Comparison of ENCODE assay signal across 1 cellular context in the genomic region with DNA sequence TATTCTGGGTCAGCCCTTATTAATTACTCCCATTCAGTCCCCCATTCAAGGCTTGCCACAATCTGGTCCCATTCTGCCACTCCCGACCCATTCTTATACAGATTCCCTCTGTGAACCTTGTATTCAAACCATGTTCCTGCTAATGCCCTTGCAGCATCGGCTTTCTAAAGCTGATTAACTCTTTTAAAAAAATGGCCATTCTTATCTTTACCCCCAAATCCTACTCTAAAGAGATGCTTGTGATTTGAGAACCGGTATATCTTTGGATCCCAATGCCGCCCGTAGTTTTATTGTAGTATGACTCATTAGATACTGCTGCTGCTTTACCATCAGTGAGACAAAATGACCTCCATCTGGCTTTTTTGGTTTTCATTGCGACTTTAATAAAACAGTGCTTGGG.
TF ChIP-seq lines count a peak whose summit lies in the region.

No MANE protein-coding gene starts in this region.

TF ChIP-seq in GM23338, 12 proteins besides CTCF, POLR2A, EP300 and RAD21 (continued from another document):
- TF ChIP-seq, protein P1, sequence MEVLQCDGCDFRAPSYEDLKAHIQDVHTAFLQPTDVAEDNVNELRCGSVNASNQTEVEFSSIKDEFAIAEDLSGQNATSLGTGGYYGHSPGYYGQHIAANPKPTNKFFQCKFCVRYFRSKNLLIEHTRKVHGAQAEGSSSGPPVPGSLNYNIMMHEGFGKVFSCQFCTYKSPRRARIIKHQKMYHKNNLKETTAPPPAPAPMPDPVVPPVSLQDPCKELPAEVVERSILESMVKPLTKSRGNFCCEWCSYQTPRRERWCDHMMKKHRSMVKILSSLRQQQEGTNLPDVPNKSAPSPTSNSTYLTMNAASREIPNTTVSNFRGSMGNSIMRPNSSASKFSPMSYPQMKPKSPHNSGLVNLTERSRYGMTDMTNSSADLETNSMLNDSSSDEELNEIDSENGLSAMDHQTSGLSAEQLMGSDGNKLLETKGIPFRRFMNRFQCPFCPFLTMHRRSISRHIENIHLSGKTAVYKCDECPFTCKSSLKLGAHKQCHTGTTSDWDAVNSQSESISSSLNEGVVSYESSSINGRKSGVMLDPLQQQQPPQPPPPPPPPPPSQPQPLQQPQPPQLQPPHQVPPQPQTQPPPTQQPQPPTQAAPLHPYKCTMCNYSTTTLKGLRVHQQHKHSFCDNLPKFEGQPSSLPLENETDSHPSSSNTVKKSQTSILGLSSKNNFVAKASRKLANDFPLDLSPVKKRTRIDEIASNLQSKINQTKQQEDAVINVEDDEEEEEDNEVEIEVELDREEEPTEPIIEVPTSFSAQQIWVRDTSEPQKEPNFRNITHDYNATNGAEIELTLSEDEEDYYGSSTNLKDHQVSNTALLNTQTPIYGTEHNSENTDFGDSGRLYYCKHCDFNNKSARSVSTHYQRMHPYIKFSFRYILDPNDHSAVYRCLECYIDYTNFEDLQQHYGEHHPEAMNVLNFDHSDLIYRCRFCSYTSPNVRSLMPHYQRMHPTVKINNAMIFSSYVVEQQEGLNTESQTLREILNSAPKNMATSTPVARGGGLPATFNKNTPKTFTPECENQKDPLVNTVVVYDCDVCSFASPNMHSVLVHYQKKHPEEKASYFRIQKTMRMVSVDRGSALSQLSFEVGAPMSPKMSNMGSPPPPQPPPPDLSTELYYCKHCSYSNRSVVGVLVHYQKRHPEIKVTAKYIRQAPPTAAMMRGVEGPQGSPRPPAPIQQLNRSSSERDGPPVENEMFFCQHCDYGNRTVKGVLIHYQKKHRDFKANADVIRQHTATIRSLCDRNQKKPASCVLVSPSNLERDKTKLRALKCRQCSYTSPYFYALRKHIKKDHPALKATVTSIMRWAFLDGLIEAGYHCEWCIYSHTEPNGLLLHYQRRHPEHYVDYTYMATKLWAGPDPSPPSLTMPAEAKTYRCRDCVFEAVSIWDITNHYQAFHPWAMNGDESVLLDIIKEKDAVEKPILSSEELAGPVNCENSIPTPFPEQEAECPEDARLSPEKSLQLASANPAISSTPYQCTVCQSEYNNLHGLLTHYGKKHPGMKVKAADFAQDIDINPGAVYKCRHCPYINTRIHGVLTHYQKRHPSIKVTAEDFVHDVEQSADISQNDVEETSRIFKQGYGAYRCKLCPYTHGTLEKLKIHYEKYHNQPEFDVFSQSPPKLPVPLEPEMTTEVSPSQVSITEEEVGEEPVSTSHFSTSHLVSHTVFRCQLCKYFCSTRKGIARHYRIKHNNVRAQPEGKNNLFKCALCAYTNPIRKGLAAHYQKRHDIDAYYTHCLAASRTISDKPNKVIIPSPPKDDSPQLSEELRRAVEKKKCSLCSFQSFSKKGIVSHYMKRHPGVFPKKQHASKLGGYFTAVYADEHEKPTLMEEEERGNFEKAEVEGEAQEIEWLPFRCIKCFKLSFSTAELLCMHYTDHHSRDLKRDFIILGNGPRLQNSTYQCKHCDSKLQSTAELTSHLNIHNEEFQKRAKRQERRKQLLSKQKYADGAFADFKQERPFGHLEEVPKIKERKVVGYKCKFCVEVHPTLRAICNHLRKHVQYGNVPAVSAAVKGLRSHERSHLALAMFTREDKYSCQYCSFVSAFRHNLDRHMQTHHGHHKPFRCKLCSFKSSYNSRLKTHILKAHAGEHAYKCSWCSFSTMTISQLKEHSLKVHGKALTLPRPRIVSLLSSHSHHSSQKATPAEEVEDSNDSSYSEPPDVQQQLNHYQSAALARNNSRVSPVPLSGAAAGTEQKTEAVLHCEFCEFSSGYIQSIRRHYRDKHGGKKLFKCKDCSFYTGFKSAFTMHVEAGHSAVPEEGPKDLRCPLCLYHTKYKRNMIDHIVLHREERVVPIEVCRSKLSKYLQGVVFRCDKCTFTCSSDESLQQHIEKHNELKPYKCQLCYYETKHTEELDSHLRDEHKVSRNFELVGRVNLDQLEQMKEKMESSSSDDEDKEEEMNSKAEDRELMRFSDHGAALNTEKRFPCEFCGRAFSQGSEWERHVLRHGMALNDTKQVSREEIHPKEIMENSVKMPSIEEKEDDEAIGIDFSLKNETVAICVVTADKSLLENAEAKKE (CRISPR knock-in tag; IDR thresholded peaks at IDR 0.05) = no peak
- TF ChIP-seq, protein P2, sequence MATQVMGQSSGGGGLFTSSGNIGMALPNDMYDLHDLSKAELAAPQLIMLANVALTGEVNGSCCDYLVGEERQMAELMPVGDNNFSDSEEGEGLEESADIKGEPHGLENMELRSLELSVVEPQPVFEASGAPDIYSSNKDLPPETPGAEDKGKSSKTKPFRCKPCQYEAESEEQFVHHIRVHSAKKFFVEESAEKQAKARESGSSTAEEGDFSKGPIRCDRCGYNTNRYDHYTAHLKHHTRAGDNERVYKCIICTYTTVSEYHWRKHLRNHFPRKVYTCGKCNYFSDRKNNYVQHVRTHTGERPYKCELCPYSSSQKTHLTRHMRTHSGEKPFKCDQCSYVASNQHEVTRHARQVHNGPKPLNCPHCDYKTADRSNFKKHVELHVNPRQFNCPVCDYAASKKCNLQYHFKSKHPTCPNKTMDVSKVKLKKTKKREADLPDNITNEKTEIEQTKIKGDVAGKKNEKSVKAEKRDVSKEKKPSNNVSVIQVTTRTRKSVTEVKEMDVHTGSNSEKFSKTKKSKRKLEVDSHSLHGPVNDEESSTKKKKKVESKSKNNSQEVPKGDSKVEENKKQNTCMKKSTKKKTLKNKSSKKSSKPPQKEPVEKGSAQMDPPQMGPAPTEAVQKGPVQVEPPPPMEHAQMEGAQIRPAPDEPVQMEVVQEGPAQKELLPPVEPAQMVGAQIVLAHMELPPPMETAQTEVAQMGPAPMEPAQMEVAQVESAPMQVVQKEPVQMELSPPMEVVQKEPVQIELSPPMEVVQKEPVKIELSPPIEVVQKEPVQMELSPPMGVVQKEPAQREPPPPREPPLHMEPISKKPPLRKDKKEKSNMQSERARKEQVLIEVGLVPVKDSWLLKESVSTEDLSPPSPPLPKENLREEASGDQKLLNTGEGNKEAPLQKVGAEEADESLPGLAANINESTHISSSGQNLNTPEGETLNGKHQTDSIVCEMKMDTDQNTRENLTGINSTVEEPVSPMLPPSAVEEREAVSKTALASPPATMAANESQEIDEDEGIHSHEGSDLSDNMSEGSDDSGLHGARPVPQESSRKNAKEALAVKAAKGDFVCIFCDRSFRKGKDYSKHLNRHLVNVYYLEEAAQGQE (IDR thresholded peaks at IDR 0.05; ENCODE audit: unreplicated experiment) = no peak
TF ChIP-seq in GM23338: peak in this region for 0.
